In the genomic region with DNA sequence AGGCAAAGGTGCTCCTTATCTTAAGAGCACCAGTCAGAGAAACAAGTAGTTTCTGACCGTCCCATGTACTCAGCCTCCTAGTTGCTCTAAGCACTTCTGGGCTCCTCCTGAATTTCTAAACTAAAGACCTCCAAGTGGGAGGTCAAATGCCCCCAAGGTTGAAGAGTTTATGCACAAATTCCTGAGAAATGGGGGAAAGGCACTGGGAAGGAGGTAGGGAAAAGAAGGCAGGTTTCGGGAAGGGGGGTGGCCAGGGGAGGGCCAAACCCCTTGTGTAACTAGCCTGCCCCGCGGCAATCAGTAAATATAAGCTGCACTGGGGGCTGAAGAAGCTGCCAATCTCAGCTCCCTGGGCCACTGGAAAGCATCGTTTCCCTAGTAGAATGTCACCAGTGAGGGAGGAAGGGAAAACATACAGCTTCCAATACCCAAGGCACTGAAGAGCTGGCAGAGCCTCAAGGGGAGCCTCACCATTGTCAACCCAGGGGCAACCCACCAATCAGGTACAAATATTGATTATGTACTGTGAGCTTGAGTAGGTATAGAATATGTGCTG, we compare ENCODE assay signal across 1 cellular context.
TF ChIP-seq lines count a peak whose summit lies in the region.

No MANE protein-coding gene starts in this region.

TF ChIP-seq in GM23338, 12 proteins besides CTCF, POLR2A, EP300 and RAD21 (continued from another document):
- TF ChIP-seq, protein P1, sequence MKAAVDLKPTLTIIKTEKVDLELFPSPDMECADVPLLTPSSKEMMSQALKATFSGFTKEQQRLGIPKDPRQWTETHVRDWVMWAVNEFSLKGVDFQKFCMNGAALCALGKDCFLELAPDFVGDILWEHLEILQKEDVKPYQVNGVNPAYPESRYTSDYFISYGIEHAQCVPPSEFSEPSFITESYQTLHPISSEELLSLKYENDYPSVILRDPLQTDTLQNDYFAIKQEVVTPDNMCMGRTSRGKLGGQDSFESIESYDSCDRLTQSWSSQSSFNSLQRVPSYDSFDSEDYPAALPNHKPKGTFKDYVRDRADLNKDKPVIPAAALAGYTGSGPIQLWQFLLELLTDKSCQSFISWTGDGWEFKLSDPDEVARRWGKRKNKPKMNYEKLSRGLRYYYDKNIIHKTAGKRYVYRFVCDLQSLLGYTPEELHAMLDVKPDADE (IDR thresholded peaks at IDR 0.05) = no peak
- TF ChIP-seq EZH2phosphoT487 (IDR thresholded peaks at IDR 0.05; ENCODE audit: unreplicated experiment) = no peak
